ENCODE assay signal across 2 cellular contexts in the genomic region with DNA sequence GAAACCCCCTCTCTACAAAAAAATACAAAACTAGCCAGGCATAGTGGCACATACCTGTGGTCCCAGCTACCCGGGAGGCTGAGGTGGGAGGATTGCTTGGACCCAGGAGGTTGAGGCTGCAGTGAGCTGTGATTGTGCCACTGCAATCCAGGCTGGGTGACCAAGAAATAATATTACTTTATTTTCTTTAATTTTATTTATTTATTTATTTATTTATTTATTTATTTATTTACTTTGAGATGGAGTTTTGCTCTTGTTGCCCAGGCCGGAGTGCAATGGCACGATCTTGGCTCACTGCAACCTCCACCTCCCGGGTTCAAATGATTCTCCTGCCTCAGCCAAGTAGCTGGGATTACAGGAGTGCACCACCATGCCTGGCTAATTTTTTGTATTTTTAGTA. TPM values are rescaled to one million over a fixed set of nuclear protein-coding genes. Genes with fewer than 3 reads are reported as not detected.
"Had no signal": no experiment of that assay in that cellular context is flagged by ENCODE, and none has a peak within 500 bp of the region (broad histone marks: within the 10 kb centered on the region; RNA-seq: fewer than 3 reads in every experiment).

No MANE protein-coding gene starts in this region.

RNA-seq across cellular contexts. Expression of gene ELN, which starts 16.6 kb away (rescaled TPM):
- total RNA-seq: HT1080 had no signal
- polyA plus RNA-seq: K562 had no signal
